In genomic region chr14:99157246-99157645, GRCh38 we compare ENCODE assay signal across 18 cellular contexts.
DNase-seq lines count a peak whose midpoint lies in the region; ATAC-seq and TF ChIP-seq lines count a peak whose summit lies in the region.
"Had no signal": no experiment of that assay in that cellular context is flagged by ENCODE, and none has a peak within 500 bp of the region (broad histone marks: within the 10 kb centered on the region; RNA-seq: fewer than 3 reads in every experiment).

No MANE protein-coding gene starts in this region.

- H4K91ac ChIP-seq in neuronal stem cell (ENCODE audit: low read depth, low read length, poor library complexity): no peak overlapping the region

- DNase-seq in activated T-cell treated with anti-CD3 and anti-CD28 coated beads, Interleukin-2, amount 50 U/mL, for 24 hours: peak; percentile 23
- DNase-seq in activated T-cell treated with anti-CD3 and anti-CD28 coated beads for 4 hours (no peak), endodermal cell (peak; percentile 39), neuronal stem cell (ENCODE audit: low spot score) (no peak), stomach (peak; percentile 5), ureter (ENCODE audit: low spot score) (no peak), left lung (no peak)
- DNase-seq: ACHN; AML-193; CD4-positive, alpha-beta T cell; DMS153; DMS79; GDM1; GOT3 had no signal

- H3K4me1 Mint-ChIP-seq in activated T-cell treated with anti-CD3 and anti-CD28 coated beads, Interleukin-2, amount 50 U/mL, for 24 hours (ENCODE audit: low read depth): peaks cover 6% of the 10 kb centered on the region
- H3K4me1 Mint-ChIP-seq in endodermal cell: no peaks in the 10 kb centered on the region

- no peak overlapping the region for H2BK5ac ChIP-seq in neuronal stem cell (ENCODE audit: low read length)

- no peaks in the 10 kb centered on the region for H3K27me3 Mint-ChIP-seq in activated T-cell treated with anti-CD3 and anti-CD28 coated beads, Interleukin-2, amount 50 U/mL, for 24 hours
- peaks cover 5% of the 10 kb centered on the region for H3K27me3 Mint-ChIP-seq in endodermal cell (ENCODE audit: insufficient read depth)
- H3K27me3 Mint-ChIP-seq: CD4-positive, alpha-beta T cell had no signal

- H3K9me3 ChIP-seq in endodermal cell (ENCODE audit: control insufficient read depth, low read length): no peaks in the 10 kb centered on the region
- peaks cover 0 to 1% of the 10 kb centered on the region in 2 donors for H3K9me3 ChIP-seq in neuronal stem cell (replicated peaks in 1 of 2; ENCODE audit: control insufficient read depth in 2 of 2, insufficient read depth in 1 of 2, low read depth in 1 of 2, low read length in 2 of 2)
- H3K9me3 ChIP-seq in stomach: no peaks in the 10 kb centered on the region
- no peaks in the 10 kb centered on the region for H3K9me3 ChIP-seq in left lung

- peak overlapping the region; percentile 82 for H3K18ac ChIP-seq in neuronal stem cell (ENCODE audit: low read length)

- intact Hi-C loops in stomach (cut with DNase I; ENCODE audit: low total_unique reads): no loop called here
- intact Hi-C loops in left lung (cut with DNase I): no loop called here

- H3K27ac ChIP-seq in endodermal cell (ENCODE audit: low read depth, low read length) (no peak overlapping the region), neuronal stem cell (replicated peaks; ENCODE audit: low read length) (no peak overlapping the region), stomach (no peak overlapping the region), left lung (no peak overlapping the region)
- H3K27ac ChIP-seq: C4-2B, HL-60 had no signal

- no peak overlapping the region for H3K4ac ChIP-seq in neuronal stem cell (ENCODE audit: low read length)

- H3K27ac Mint-ChIP-seq in activated T-cell treated with anti-CD3 and anti-CD28 coated beads, Interleukin-2, amount 50 U/mL, for 24 hours: no peak overlapping the region
- H3K27ac Mint-ChIP-seq in endodermal cell: no peak overlapping the region
- H3K27ac Mint-ChIP-seq: CD4-positive, alpha-beta T cell; H9 had no signal

- peaks cover 2% of the 10 kb centered on the region for H3K36me3 Mint-ChIP-seq in activated T-cell treated with anti-CD3 and anti-CD28 coated beads, Interleukin-2, amount 50 U/mL, for 24 hours (ENCODE audit: low read depth)
- H3K36me3 Mint-ChIP-seq in endodermal cell (ENCODE audit: low read depth): no peaks in the 10 kb centered on the region

- H3K4me2 ChIP-seq in neuronal stem cell (ENCODE audit: insufficient read depth, low read length, poor library complexity, severe bottlenecking): no peak overlapping the region

- peak overlapping the region; percentile 27 for H2BK15ac ChIP-seq in neuronal stem cell (ENCODE audit: low read length)

- H3K4me1 ChIP-seq in endodermal cell (ENCODE audit: control insufficient read depth, insufficient read depth, low read length) (no peaks in the 10 kb centered on the region), neuronal stem cell (ENCODE audit: control insufficient read depth in 2 of 2, insufficient read depth in 1 of 2, low read depth in 1 of 2, low read length in 2 of 2) (peaks cover 0 to 2% of the 10 kb centered on the region in 2 donors), stomach (peaks cover 0 to 6% (median 0%) of the 10 kb centered on the region in 4 donors), left lung (peaks cover 6 to 17% of the 10 kb centered on the region in 2 donors)

- no peak overlapping the region for H3K4me3 Mint-ChIP-seq in activated T-cell treated with anti-CD3 and anti-CD28 coated beads, Interleukin-2, amount 50 U/mL, for 24 hours
- H3K4me3 Mint-ChIP-seq in endodermal cell: no peak overlapping the region
- H3K4me3 Mint-ChIP-seq: CD4-positive, alpha-beta T cell; H9 had no signal

- H3K79me1 ChIP-seq in neuronal stem cell (ENCODE audit: low read depth, low read length): no peaks in the 10 kb centered on the region

- H2BK120ac ChIP-seq in neuronal stem cell (ENCODE audit: low read depth, low read length): no peak overlapping the region

- ATAC-seq in GM21447 (IDR thresholded peaks at IDR 0.05; ENCODE audit: unreplicated experiment): no peak
- no peak for ATAC-seq in left lung

- H3K9ac ChIP-seq in endodermal cell (ENCODE audit: extremely low read depth, low read length, poor library complexity, severe bottlenecking) (no peak overlapping the region), neuronal stem cell (ENCODE audit: low read depth, low read length, poor library complexity) (no peak overlapping the region)

- H4K8ac ChIP-seq in neuronal stem cell (ENCODE audit: low read depth, low read length): no peak overlapping the region

- peak overlapping the region; percentile 8 for H2BK12ac ChIP-seq in neuronal stem cell (ENCODE audit: low read length)

- peak overlapping the region; percentile 81 for H2AK5ac ChIP-seq in neuronal stem cell (ENCODE audit: low read depth, low read length)

- no peak overlapping the region for H3K4me3 ChIP-seq in endodermal cell (ENCODE audit: low read length)
- no peak overlapping the region for H3K4me3 ChIP-seq in neuronal stem cell (ENCODE audit: low read length in 2 of 2)
- no peak overlapping the region for H3K4me3 ChIP-seq in stomach
- no peak overlapping the region for H3K4me3 ChIP-seq in left lung

- 91 to 94% methylated on average over 8 of the region's 8 CpGs for WGBS in endodermal cell (ENCODE audit: insufficient coverage in 1 of 2, insufficient read length in 1 of 2), 2 experiments
- WGBS in neuronal stem cell (ENCODE audit: extremely low coverage in 2 of 2, insufficient read length in 2 of 2, insufficient replicate concordance in 1 of 2), 2 donors: no CpG with 5 or more reads among the region's 8 CpGs
- WGBS in stomach, 5 donors: 86 to 95% (median 93%) methylated on average over 3 to 8 of the region's 8 CpGs

- H3K27me3 ChIP-seq in endodermal cell (ENCODE audit: control insufficient read depth, insufficient read depth, low read length, poor library complexity, severe bottlenecking) (no peaks in the 10 kb centered on the region), neuronal stem cell (ENCODE audit: control insufficient read depth in 3 of 3, insufficient read depth in 3 of 3, low read depth in 1 of 3, low read length in 3 of 3) (no peaks in the 10 kb centered on the region), stomach (peaks cover 0 to 35% (median 0%) of the 10 kb centered on the region in 3 donors), left lung (peaks cover 0 to 6% of the 10 kb centered on the region in 2 donors)

- no peaks in the 10 kb centered on the region for H3K36me3 ChIP-seq in endodermal cell (ENCODE audit: control insufficient read depth, insufficient read depth, low read length)
- H3K36me3 ChIP-seq in neuronal stem cell (replicated peaks in 1 of 2; ENCODE audit: control insufficient read depth in 2 of 2, insufficient read depth in 2 of 2, low read length in 2 of 2): no peaks in the 10 kb centered on the region
- no peaks in the 10 kb centered on the region for H3K36me3 ChIP-seq in stomach
- H3K36me3 ChIP-seq in left lung: no peaks in the 10 kb centered on the region

- H3K9me3 Mint-ChIP-seq in activated T-cell treated with anti-CD3 and anti-CD28 coated beads, Interleukin-2, amount 50 U/mL, for 24 hours: peaks cover 7% of the 10 kb centered on the region
- H3K9me3 Mint-ChIP-seq in endodermal cell: no peaks in the 10 kb centered on the region
- H3K9me3 Mint-ChIP-seq: H9 had no signal

- H3K14ac ChIP-seq in neuronal stem cell (ENCODE audit: low read length): no peak overlapping the region

- no peak overlapping the region for H3K23ac ChIP-seq in neuronal stem cell (ENCODE audit: low read depth, low read length, poor library complexity)

- TF ChIP-seq POLR2A in stomach (IDR thresholded peaks at IDR 0.05): no peak

- no peak for TF ChIP-seq EP300 in stomach (IDR thresholded peaks at IDR 0.05)

- no peak overlapping the region for H2AFZ ChIP-seq in neuronal stem cell (ENCODE audit: low read length)

- no peak for TF ChIP-seq CTCF in endodermal cell (conservative IDR thresholded peaks at IDR 0.05)
- no peak for TF ChIP-seq CTCF in stomach (IDR thresholded peaks at IDR 0.05)
- no peak for TF ChIP-seq CTCF in left lung (IDR thresholded peaks at IDR 0.05)

Comparison
In these comparisons a context has a peak if more than half of its experiments do, and no peak if none do; other contexts are left out.
1. DNase-seq: peak in activated T-cell treated with anti-CD3 and anti-CD28 coated beads, Interleukin-2, amount 50 U/mL, for 24 hours (single experiment), endodermal cell (single experiment) and stomach (single experiment); none in activated T-cell treated with anti-CD3 and anti-CD28 coated beads for 4 hours (single experiment), neuronal stem cell (single experiment), ureter (single experiment) and left lung (0 of 2).